8 cellular contexts compared by ENCODE assay signal in the genomic region with DNA sequence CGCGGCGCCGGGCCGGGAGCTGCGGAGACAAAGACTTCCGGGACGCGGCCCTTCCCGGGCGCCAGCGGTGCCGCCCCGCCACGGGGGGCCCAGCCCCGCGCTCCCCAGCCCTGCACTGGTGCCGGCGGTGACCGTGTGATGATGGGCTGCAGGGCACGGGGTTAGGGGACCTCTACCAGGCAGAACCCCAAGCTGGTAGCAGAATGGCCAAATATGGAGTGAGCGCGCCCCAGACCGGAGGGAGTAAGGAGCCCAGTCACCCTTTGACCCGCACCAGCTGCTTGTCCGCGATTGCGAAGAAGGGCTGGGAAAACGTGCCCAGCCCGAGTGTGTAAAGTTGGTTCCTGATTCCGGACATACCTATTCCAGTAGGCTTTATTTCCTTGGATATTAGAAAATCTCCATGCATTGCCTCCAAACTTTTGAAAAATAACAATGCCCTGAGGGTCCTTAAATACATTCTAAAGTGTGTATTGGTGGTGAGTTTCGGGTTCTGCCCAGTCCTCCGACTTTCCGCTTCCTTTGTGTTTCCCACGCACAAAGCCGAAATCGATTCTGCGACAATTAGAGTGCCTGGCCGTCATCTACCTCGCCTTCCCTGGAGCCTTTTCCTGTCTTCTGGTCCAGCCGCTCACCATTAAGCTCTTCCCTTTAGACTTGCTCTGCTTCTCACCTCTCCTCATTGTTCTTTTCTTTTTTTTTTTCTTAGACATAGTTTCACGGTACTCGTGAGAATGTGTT. TPM values are rescaled to one million over a fixed set of nuclear protein-coding genes. Genes with fewer than 3 reads are reported as not detected.
DNase-seq lines count a peak whose midpoint lies in the region; ATAC-seq, FAIRE-seq and TF ChIP-seq lines count a peak whose summit lies in the region.

No MANE protein-coding gene starts in this region.

- TF ChIP-seq CTCF in bronchial epithelial cell (IDR thresholded peaks at IDR 0.05; ENCODE audit: insufficient read depth, low read length, severe bottlenecking), result no peak

- peak; percentile 34 for ATAC-seq in GM21381 (IDR thresholded peaks at IDR 0.05; ENCODE audit: unreplicated experiment)
- peak; percentile 29 for ATAC-seq in HG03571 (IDR thresholded peaks at IDR 0.05; ENCODE audit: unreplicated experiment)

- H3K4me3 ChIP-seq in bronchial epithelial cell (ENCODE audit: low read depth, low read length), result peak overlapping the region; percentile 95

- H3K27me3 ChIP-seq in bronchial epithelial cell (ENCODE audit: control insufficient read depth, insufficient read depth, low read length), result no peaks in the 10 kb centered on the region

- no peaks in the 10 kb centered on the region for H3K36me3 ChIP-seq in bronchial epithelial cell (ENCODE audit: control insufficient read depth, insufficient read depth, low read length)

- FAIRE-seq in bronchial epithelial cell (lab: Jason Lieb, UNC), result no peak

- DNase-seq in ELF-1 (ENCODE audit: low read depth, low spot score) (peak; percentile 62), RKO (ENCODE audit: low spot score) (peak; percentile 77), bronchial epithelial cell (ENCODE audit: low read depth) (no peak), kidney tubule cell (ENCODE audit: low spot score) (peak; percentile 42), NCI-H1436 treated with DMSO at 0.1 percent for 48 hours (lab: John Stamatoyannopoulos, UW) (no peak)
- DNase-seq in stimulated activated CD8-positive, alpha-beta memory T cell treated with anti-CD3 and anti-CD28 coated beads, Interleukin-4, amount 100 ng/mL, for 48 hours, result peak; percentile 53

RNA-seq across cellular contexts. Expression of gene ABRACL, which starts 1.1 kb away (rescaled TPM):
- 39.2 and 43.4 TPM in 2 replicates for total RNA-seq in bronchial epithelial cell

RNA-seq across cellular contexts. Expression of gene REPS1, which starts 41.6 kb away (rescaled TPM):
- 31.1 and 38.3 TPM in 2 replicates for total RNA-seq in bronchial epithelial cell

Comparison
In these comparisons a context has a peak if more than half of its experiments do, and no peak if none do; other contexts are left out.
1. DNase-seq: peak in ELF-1 (single experiment), RKO (single experiment), kidney tubule cell (single experiment) and stimulated activated CD8-positive, alpha-beta memory T cell treated with anti-CD3 and anti-CD28 coated beads, Interleukin-4, amount 100 ng/mL, for 48 hours (single experiment); none in bronchial epithelial cell (single experiment) and NCI-H1436 treated with DMSO at 0.1 percent for 48 hours (single experiment).